27 cellular contexts compared by ENCODE assay signal in the genomic region with DNA sequence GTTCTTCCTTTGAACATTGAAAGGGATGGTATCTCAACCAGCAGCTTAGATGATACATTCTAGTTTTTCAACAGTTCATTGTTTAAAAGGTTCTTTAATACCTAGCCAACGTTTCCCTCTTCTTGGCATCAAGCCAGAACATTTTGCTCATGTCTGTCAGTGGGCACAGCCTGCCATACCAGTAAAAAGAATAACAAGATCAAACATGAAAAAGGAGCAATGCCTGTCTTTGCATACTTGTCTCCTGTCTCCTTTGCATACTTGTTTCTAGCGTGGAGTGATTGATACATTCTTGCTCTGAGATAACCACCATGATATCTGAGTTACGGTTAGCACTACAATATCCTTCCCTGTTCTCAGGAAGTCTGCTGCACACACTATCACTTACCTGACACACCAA.
"Had no signal": no experiment of that assay in that cellular context is flagged by ENCODE, and none has a peak within 500 bp of the region (broad histone marks: within the 10 kb centered on the region; RNA-seq: fewer than 3 reads in every experiment).

No MANE protein-coding gene starts in this region.

- H3K36me3 ChIP-seq: cardiac muscle cell, heart right ventricle, left lung, lower lobe of right lung, uterus had no signal

- H3K27ac ChIP-seq: cardiac muscle cell, coronary artery, dorsolateral prefrontal cortex, heart right ventricle, left lung, lower lobe of right lung, skin epidermis, uterus had no signal

- H3K4me3 Mint-ChIP-seq: activated CD4-positive, alpha-beta T cell treated with anti-CD3 and anti-CD28 coated beads, Interleukin-2, amount 10 ng/mL, durations not matched to agents 7 days and 5 days; activated CD8-positive, alpha-beta T cell treated with anti-CD3 and anti-CD28 coated beads for 36 hours; activated naive CD4-positive, alpha-beta T cell treated with anti-CD3 and anti-CD28 coated beads, Interleukin-2, amount 50 U/mL, for 24 hours; activated naive CD8-positive, alpha-beta T cell treated with anti-CD3 and anti-CD28 coated beads, Interleukin-2, amount 50 U/mL, for 24 hours; activated T-cell treated with anti-CD3 and anti-CD28 coated beads, Interleukin-2, amount 50 U/mL, for 4 hours; natural killer cell treated with Interleukin-12 subunit alpha and Interleukin-12 subunit beta and Interleukin-15 and Interleukin-18, amount 100 ng/mL, for 72 hours; stimulated activated effector memory CD8-positive, alpha-beta T cell treated with anti-CD3 and anti-CD28 coated beads, Interleukin-12 subunit alpha, Interleukin-12 subunit beta, amount 100 ng/mL, for 72 hours; stimulated activated naive CD8-positive, alpha-beta T cell treated with anti-CD3 and anti-CD28 coated beads, Interleukin-15, Interleukin-2, amounts not matched to agents 100 ng/mL and 50 ng/mL, for 24 hours; type B pancreatic cell; WTC11 had no signal

- H3K27me3 Mint-ChIP-seq: activated CD4-positive, alpha-beta T cell treated with anti-CD3 and anti-CD28 coated beads, Interleukin-2, amount 10 ng/mL, durations not matched to agents 7 days and 5 days had no signal

- H3K27ac Mint-ChIP-seq: activated CD4-positive, alpha-beta T cell treated with anti-CD3 and anti-CD28 coated beads, Interleukin-2, amount 10 ng/mL, durations not matched to agents 7 days and 5 days; activated CD8-positive, alpha-beta T cell treated with anti-CD3 and anti-CD28 coated beads for 36 hours; activated naive CD4-positive, alpha-beta T cell treated with anti-CD3 and anti-CD28 coated beads, Interleukin-2, amount 50 U/mL, for 24 hours; activated naive CD8-positive, alpha-beta T cell treated with anti-CD3 and anti-CD28 coated beads, Interleukin-2, amount 50 U/mL, for 24 hours; activated T-helper 2 cell treated with anti-CD3 and anti-CD28 coated beads, Interferon-gamma antibody, Interleukin-2, Interleukin-4, amounts not matched to agents 10 μg/mL and 5 μg/mL and 100 μg/mL, durations not matched to agents 14 hours and 24 hours and 36 hours; natural killer cell treated with Interleukin-12 subunit alpha and Interleukin-12 subunit beta and Interleukin-15 and Interleukin-18, amount 100 ng/mL, for 72 hours; stimulated activated effector memory CD8-positive, alpha-beta T cell treated with anti-CD3 and anti-CD28 coated beads, Interleukin-12 subunit alpha, Interleukin-12 subunit beta, amount 100 ng/mL, for 72 hours; stimulated activated naive CD8-positive, alpha-beta T cell treated with anti-CD3 and anti-CD28 coated beads, Interleukin-15, Interleukin-2, amounts not matched to agents 100 ng/mL and 50 ng/mL, for 24 hours; type B pancreatic cell; WTC11 had no signal

- H3K27me3 ChIP-seq: cardiac muscle cell, dorsolateral prefrontal cortex, left lung, uterus had no signal

- H3K36me3 Mint-ChIP-seq: activated naive CD4-positive, alpha-beta T cell treated with anti-CD3 and anti-CD28 coated beads, Interleukin-2, amount 50 U/mL, for 24 hours; natural killer cell treated with Interleukin-12 subunit alpha and Interleukin-12 subunit beta and Interleukin-15 and Interleukin-18, amount 100 ng/mL, for 72 hours; stimulated activated effector memory CD8-positive, alpha-beta T cell treated with anti-CD3 and anti-CD28 coated beads, Interleukin-12 subunit alpha, Interleukin-12 subunit beta, amount 100 ng/mL, for 72 hours; type B pancreatic cell; WTC11 had no signal

- DNase-seq: activated CD4-positive, alpha-beta T cell treated with anti-CD3 and anti-CD28 coated beads for 1 hour; activated CD4-positive, alpha-beta T cell treated with anti-CD3 and anti-CD28 coated beads, Interleukin-2, amount 10 ng/mL, durations not matched to agents 7 days and 5 days; activated CD8-positive, alpha-beta T cell treated with anti-CD3 and anti-CD28 coated beads for 36 hours; activated naive CD8-positive, alpha-beta T cell treated with anti-CD3 and anti-CD28 coated beads, Interleukin-2, amount 50 U/mL, for 24 hours; activated T-cell treated with anti-CD3 and anti-CD28 coated beads, Interleukin-2, amount 50 U/mL, for 4 hours; dorsolateral prefrontal cortex; effector memory CD4-positive, alpha-beta T cell; foreskin melanocyte; heart right ventricle; left lung; lower lobe of right lung; mesendoderm; posterior cingulate gyrus; stimulated activated CD4-positive, alpha-beta T cell treated with anti-CD3 and anti-CD28 coated beads, Interleukin-12 subunit alpha, Interleukin-12 subunit beta, amount 100 ng/mL, for 4 hours; stimulated activated CD4-positive, alpha-beta T cell treated with anti-CD3 and anti-CD28 coated beads, Interleukin-4, amount 100 ng/mL, for 24 hours; T-helper 2 cell; uterus had no signal

- H3K9me3 Mint-ChIP-seq: activated CD4-positive, alpha-beta T cell treated with anti-CD3 and anti-CD28 coated beads, Interleukin-2, amount 10 ng/mL, durations not matched to agents 7 days and 5 days; activated CD8-positive, alpha-beta T cell treated with anti-CD3 and anti-CD28 coated beads for 36 hours; activated naive CD4-positive, alpha-beta T cell treated with anti-CD3 and anti-CD28 coated beads, Interleukin-2, amount 50 U/mL, for 24 hours; activated T-cell treated with anti-CD3 and anti-CD28 coated beads, Interleukin-2, amount 50 U/mL, for 4 hours; activated T-helper 2 cell treated with anti-CD3 and anti-CD28 coated beads, Interferon-gamma antibody, Interleukin-2, Interleukin-4, amounts not matched to agents 10 μg/mL and 5 μg/mL and 100 μg/mL, durations not matched to agents 14 hours and 24 hours and 36 hours; stimulated activated naive CD8-positive, alpha-beta T cell treated with anti-CD3 and anti-CD28 coated beads, Interleukin-15, Interleukin-2, amounts not matched to agents 100 ng/mL and 50 ng/mL, for 24 hours; WTC11 had no signal

- H3K4me3 ChIP-seq: cardiac muscle cell, coronary artery, dorsolateral prefrontal cortex, heart right ventricle, left lung, lower lobe of right lung, skin epidermis, uterus had no signal

- H3K4me1 Mint-ChIP-seq: activated CD4-positive, alpha-beta T cell treated with anti-CD3 and anti-CD28 coated beads, Interleukin-2, amount 10 ng/mL, durations not matched to agents 7 days and 5 days; activated naive CD4-positive, alpha-beta T cell treated with anti-CD3 and anti-CD28 coated beads, Interleukin-2, amount 50 U/mL, for 24 hours; activated naive CD8-positive, alpha-beta T cell treated with anti-CD3 and anti-CD28 coated beads, Interleukin-2, amount 50 U/mL, for 24 hours; stimulated activated effector memory CD8-positive, alpha-beta T cell treated with anti-CD3 and anti-CD28 coated beads, Interleukin-12 subunit alpha, Interleukin-12 subunit beta, amount 100 ng/mL, for 72 hours; WTC11 had no signal

- H3K4me1 ChIP-seq: heart right ventricle, left lung, lower lobe of right lung, uterus had no signal

- H3K9me3 ChIP-seq: heart right ventricle, left lung, lower lobe of right lung, uterus had no signal
